In genomic region chr2:207792244-207792785, GRCh38 we compare ENCODE assay signal across 9 cellular contexts. TPM values are rescaled to one million over a fixed set of nuclear protein-coding genes. Genes with fewer than 3 reads are reported as not detected.
DNase-seq lines count a peak whose midpoint lies in the region; ATAC-seq, FAIRE-seq and TF ChIP-seq lines count a peak whose summit lies in the region.
"Had no signal": no experiment of that assay in that cellular context is flagged by ENCODE, and none has a peak within 500 bp of the region (broad histone marks: within the 10 kb centered on the region; RNA-seq: fewer than 3 reads in every experiment).

No MANE protein-coding gene starts in this region.

- peak overlapping the region; percentile 98 for H3K27ac Mint-ChIP-seq in endodermal cell

- H3K36me3 ChIP-seq in endodermal cell (ENCODE audit: control insufficient read depth, insufficient read depth, low read length) (no peaks in the 10 kb centered on the region), pancreas (no peaks in the 10 kb centered on the region)

- intact Hi-C loops in pancreas (cut with DNase I): no loop called here

- H3K27ac ChIP-seq in endodermal cell (ENCODE audit: low read depth, low read length) (peak overlapping the region; percentile 30), pancreas (peak overlapping the region in 2 of 4 donors; percentile 58 to 68)

- TF ChIP-seq CTCF in endodermal cell (conservative IDR thresholded peaks at IDR 0.05) (no peak), pancreas (IDR thresholded peaks at IDR 0.05) (no peak)

- H3K4me3 ChIP-seq in endodermal cell (ENCODE audit: low read length) (no peak overlapping the region), pancreas (no peak overlapping the region)
- H3K4me3 ChIP-seq: skin epidermis had no signal

- no peaks in the 10 kb centered on the region for H3K9me3 Mint-ChIP-seq in endodermal cell

- H3K9me3 ChIP-seq in endodermal cell (ENCODE audit: control insufficient read depth, low read length): no peaks in the 10 kb centered on the region
- no peaks in the 10 kb centered on the region for H3K9me3 ChIP-seq in pancreas

- DNase-seq in NCI-H226: peak; percentile 36
- peak; percentile 82 for DNase-seq in endodermal cell
- peak in 2 of 6 donors; percentile 25 to 34 for DNase-seq in pancreas
- DNase-seq in activated CD4-positive, alpha-beta T cell treated with anti-CD3 and anti-CD28 coated beads for 4 hours: no peak
- DNase-seq in T-helper 9 cell: no peak
- no peak for DNase-seq in middle frontal gyrus (ENCODE audit: extremely low spot score, low spot score)
- DNase-seq in OCI-M2 (lab: John Stamatoyannopoulos, UW; ENCODE audit: unreplicated experiment): no peak

- H3K4me1 Mint-ChIP-seq in endodermal cell: peaks cover 33% of the 10 kb centered on the region

- H3K27me3 Mint-ChIP-seq in endodermal cell (ENCODE audit: insufficient read depth): no peaks in the 10 kb centered on the region

- peak overlapping the region; percentile 23 for H3K9ac ChIP-seq in endodermal cell (ENCODE audit: extremely low read depth, low read length, poor library complexity, severe bottlenecking)

- peak overlapping the region; percentile 7 for H3K4me3 Mint-ChIP-seq in endodermal cell

- H3K36me3 Mint-ChIP-seq in endodermal cell (ENCODE audit: low read depth): no peaks in the 10 kb centered on the region

- no peak for FAIRE-seq in pancreas (lab: Jason Lieb, UNC)

- 63 to 77% methylated on average over 4 of the region's 6 CpGs for WGBS in endodermal cell (ENCODE audit: insufficient coverage in 1 of 2, insufficient read length in 1 of 2), 2 experiments
- WGBS in pancreas, 2 donors: 74% methylated on average over 5 to 6 of the region's 6 CpGs

- peak; percentile 67 for ATAC-seq in GM18502 (IDR thresholded peaks at IDR 0.05; ENCODE audit: poor library complexity, unreplicated experiment)
- peak; percentile 83 to 91 (median 88) for ATAC-seq in pancreas

- H3K4me1 ChIP-seq in endodermal cell (ENCODE audit: control insufficient read depth, insufficient read depth, low read length) (peaks cover 22% of the 10 kb centered on the region), pancreas (peaks cover 0 to 21% (median 0%) of the 10 kb centered on the region in 3 donors)

- H3K27me3 ChIP-seq in endodermal cell (ENCODE audit: control insufficient read depth, insufficient read depth, low read length, poor library complexity, severe bottlenecking) (no peaks in the 10 kb centered on the region), pancreas (no peaks in the 10 kb centered on the region)

RNA-seq across cellular contexts. Expression of gene FZD5, which starts 22.6 kb away (rescaled TPM):
- total RNA-seq in endodermal cell (1,000 to 10,000 TPM; 1,055 to 1,188 TPM), pancreas (10 to 100 TPM; 13.7 to 23.0 (median 15.7) TPM)
- polyA plus RNA-seq in endodermal cell (2013, experiment 1 of 2): 95.5 TPM
- polyA plus RNA-seq in endodermal cell (2013, experiment 2 of 2): 122 TPM
- polyA plus RNA-seq in pancreas: 1 to 10 TPM; 5.3 to 7.2 TPM

Comparison
In these comparisons a context has a peak if more than half of its experiments do, and no peak if none do; other contexts are left out.
1. DNase-seq: peak in NCI-H226 (single experiment) and endodermal cell (single experiment); none in activated CD4-positive, alpha-beta T cell treated with anti-CD3 and anti-CD28 coated beads for 4 hours (0 of 2), T-helper 9 cell (single experiment), middle frontal gyrus (single experiment) and OCI-M2 (single experiment).
2. RNA of gene FZD5, which starts 22.6 kb away (total RNA-seq): 1,055 to 1,188 TPM in endodermal cell; 13.7 to 23.0 TPM in pancreas; every median in the first group is over 10 times any median in the second.